Comparison of ENCODE assay signal across 8 cellular contexts in the genomic region with DNA sequence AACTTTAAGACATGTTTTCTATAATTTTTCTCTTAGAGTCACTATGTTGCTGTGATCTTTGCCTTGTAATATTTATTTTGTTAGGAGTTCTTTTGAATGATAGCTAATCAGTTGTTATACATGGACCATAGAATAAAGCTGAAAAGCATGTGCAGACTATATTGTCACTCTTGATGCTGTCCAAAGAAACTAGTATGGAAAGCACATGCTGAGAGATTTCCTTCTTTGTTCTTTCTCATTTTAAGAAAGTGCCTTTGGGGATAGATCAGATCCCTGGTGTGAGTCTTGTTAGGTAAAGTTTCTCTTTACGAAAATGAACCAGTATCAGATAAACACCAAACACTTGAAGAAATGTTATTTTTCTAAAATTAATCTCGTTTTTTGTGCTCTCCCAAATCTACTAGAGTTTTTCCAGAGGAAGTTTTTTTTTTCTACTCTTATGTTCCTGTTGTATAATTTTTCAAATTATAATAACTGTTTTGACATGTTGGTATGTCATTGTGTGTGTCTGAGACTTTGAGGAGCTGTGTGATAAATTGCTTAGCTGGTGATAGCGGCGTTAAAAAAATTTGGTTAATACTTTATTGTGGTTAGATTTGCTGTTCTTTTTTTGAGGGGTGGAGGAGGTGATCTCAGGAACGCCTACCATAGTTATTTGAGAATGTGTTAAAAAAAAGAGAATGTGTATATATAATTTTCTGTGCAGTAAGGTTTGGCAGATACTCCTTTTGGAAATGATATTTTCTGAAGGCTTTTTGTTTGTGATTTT. TPM values are rescaled to one million over a fixed set of nuclear protein-coding genes. Genes with fewer than 3 reads are reported as not detected.
A peak's percentile ranks its signal among the peaks of the same experiment; 100 is the strongest.
DNase-seq lines count a peak whose midpoint lies in the region; ATAC-seq and TF ChIP-seq lines count a peak whose summit lies in the region.

No MANE protein-coding gene starts in this region.

- peak overlapping the region; percentile 83 for H3K27ac ChIP-seq in endodermal cell (ENCODE audit: low read depth, low read length)
- no peak overlapping the region for H3K27ac ChIP-seq in parathyroid adenoma

- no peak for ATAC-seq in GM19328 (IDR thresholded peaks at IDR 0.05; ENCODE audit: unreplicated experiment)

- H3K27me3 Mint-ChIP-seq in Calu3 (ENCODE audit: unreplicated experiment): no peaks in the 10 kb centered on the region
- H3K27me3 Mint-ChIP-seq in endodermal cell (ENCODE audit: insufficient read depth): peaks cover 6% of the 10 kb centered on the region

- H3K36me3 Mint-ChIP-seq in Calu3 (ENCODE audit: insufficient read depth, unreplicated experiment) (peaks cover 29% of the 10 kb centered on the region), endodermal cell (ENCODE audit: low read depth) (peaks cover 6% of the 10 kb centered on the region)

- no peaks in the 10 kb centered on the region for H3K9me3 ChIP-seq in NT2/D1 (ENCODE audit: insufficient read depth, low read length)
- H3K9me3 ChIP-seq in endodermal cell (ENCODE audit: control insufficient read depth, low read length): no peaks in the 10 kb centered on the region
- no peaks in the 10 kb centered on the region for H3K9me3 ChIP-seq in parathyroid adenoma (ENCODE audit: control insufficient read depth, low read length)

- intact Hi-C loops in Calu3 (cut with micrococcal nuclease; ENCODE audit: unreplicated experiment): loop anchor here (5.0 kb wide), 1 partner anchor 71 kb away; no protein-coding TSS in a partner anchor

- DNase-seq in Calu3 (no peak), NT2/D1 (ENCODE audit: low read depth, low spot score) (no peak), endodermal cell (no peak), NCI-H1048 (lab: John Stamatoyannopoulos, UW) (no peak), NCI-H146 (lab: John Stamatoyannopoulos, UW) (no peak), EL (no peak)

- peak overlapping the region; percentile 15 for H3K9ac ChIP-seq in NT2/D1 (ENCODE audit: insufficient read length, low read depth)
- peak overlapping the region; percentile 77 for H3K9ac ChIP-seq in endodermal cell (ENCODE audit: extremely low read depth, low read length, poor library complexity, severe bottlenecking)
- H3K9ac ChIP-seq in parathyroid adenoma: no peak overlapping the region

- no peak overlapping the region for H3K27ac Mint-ChIP-seq in Calu3 (ENCODE audit: unreplicated experiment)
- no peak overlapping the region for H3K27ac Mint-ChIP-seq in endodermal cell

- no peak overlapping the region for H2AFZ ChIP-seq in parathyroid adenoma

- H3K79me2 ChIP-seq in parathyroid adenoma: peaks cover 21% of the 10 kb centered on the region

- H3K4me3 ChIP-seq in NT2/D1 (ENCODE audit: insufficient read length, low read depth): no peak overlapping the region
- H3K4me3 ChIP-seq in endodermal cell (ENCODE audit: low read length): peak overlapping the region; percentile 91
- no peak overlapping the region for H3K4me3 ChIP-seq in parathyroid adenoma (ENCODE audit: low read depth, low read length)

- TF ChIP-seq CTCF in Calu3 (IDR thresholded peaks at IDR 0.05; ENCODE audit: unreplicated experiment): no peak
- no peak for TF ChIP-seq CTCF in endodermal cell (conservative IDR thresholded peaks at IDR 0.05)
- no peak for TF ChIP-seq CTCF in parathyroid adenoma (IDR thresholded peaks at IDR 0.05)

- WGBS in endodermal cell (ENCODE audit: insufficient coverage in 1 of 2, insufficient read length in 1 of 2), 2 experiments: 67 to 69% methylated on average over 3 to 4 of the region's 5 CpGs

- H3K4me1 Mint-ChIP-seq in Calu3 (ENCODE audit: low read depth, unreplicated experiment) (peaks cover 45% of the 10 kb centered on the region), endodermal cell (peaks cover 27% of the 10 kb centered on the region)

- peak overlapping the region; percentile 26 for H3K4me2 ChIP-seq in parathyroid adenoma (ENCODE audit: low read length)

- H3K36me3 ChIP-seq in NT2/D1 (ENCODE audit: insufficient read depth, insufficient read length, low read length): peaks cover 3% of the 10 kb centered on the region
- H3K36me3 ChIP-seq in endodermal cell (ENCODE audit: control insufficient read depth, insufficient read depth, low read length): peaks cover 3% of the 10 kb centered on the region
- no peaks in the 10 kb centered on the region for H3K36me3 ChIP-seq in parathyroid adenoma (ENCODE audit: control insufficient read depth, insufficient read depth, low read length)

- CTCF ChIA-PET in Calu3 (lab: Charles Lee): no interaction called here

- H3K4me3 Mint-ChIP-seq in Calu3 (ENCODE audit: low read depth, unreplicated experiment): peak overlapping the region; percentile 85
- H3K4me3 Mint-ChIP-seq in endodermal cell: peak overlapping the region; percentile 81

- H3K9me3 Mint-ChIP-seq in Calu3 (ENCODE audit: low read depth, unreplicated experiment) (no peaks in the 10 kb centered on the region), endodermal cell (no peaks in the 10 kb centered on the region)

- H3K27me3 ChIP-seq in NT2/D1 (ENCODE audit: insufficient read depth, insufficient read length): no peaks in the 10 kb centered on the region
- H3K27me3 ChIP-seq in endodermal cell (ENCODE audit: control insufficient read depth, insufficient read depth, low read length, poor library complexity, severe bottlenecking): no peaks in the 10 kb centered on the region
- no peaks in the 10 kb centered on the region for H3K27me3 ChIP-seq in parathyroid adenoma (ENCODE audit: control insufficient read depth, insufficient read depth, low read length)

- H3K4me1 ChIP-seq in NT2/D1 (ENCODE audit: insufficient read depth, insufficient read length) (peaks cover 2% of the 10 kb centered on the region), endodermal cell (ENCODE audit: control insufficient read depth, insufficient read depth, low read length) (peaks cover 8% of the 10 kb centered on the region), parathyroid adenoma (no peaks in the 10 kb centered on the region)

- no TSS peak for BruUV-seq in Calu3 (replicated peaks; lab: Mats Ljungman, UMichigan)

RNA-seq across cellular contexts. Expression of a gene that starts 2.2 kb away (rescaled TPM):
- total RNA-seq in Calu3 (2022): 51.7 and 60.8 TPM in 2 replicates
- 10 to 100 TPM; 38.0 to 40.1 TPM for total RNA-seq in endodermal cell
- polyA plus RNA-seq in endodermal cell (2013, experiment 1 of 2): 50.4 TPM
- polyA plus RNA-seq in endodermal cell (2013, experiment 2 of 2): 42.8 TPM
